In genomic region chr17:59826741-59827453, GRCh38 we compare ENCODE assay signal across 11 cellular contexts.
A peak's percentile ranks its signal among the peaks of the same experiment; 100 is the strongest.
DNase-seq lines count a peak whose midpoint lies in the region; ATAC-seq, FAIRE-seq and TF ChIP-seq lines count a peak whose summit lies in the region.
"Had no signal": no experiment of that assay in that cellular context is flagged by ENCODE, and none has a peak within 500 bp of the region (broad histone marks: within the 10 kb centered on the region; RNA-seq: fewer than 3 reads in every experiment).

No MANE protein-coding gene starts in this region.

- TF ChIP-seq CTCF in RWPE2 (IDR thresholded peaks at IDR 0.05; ENCODE audit: poor library complexity, severe bottlenecking) (no peak), endothelial cell (IDR thresholded peaks at IDR 0.05; ENCODE audit: unreplicated experiment) (no peak), spleen (IDR thresholded peaks at IDR 0.05 in 8 of 11, conservative IDR thresholded peaks at IDR 0.05 in 3 of 11) (no peak), omental fat pad (IDR thresholded peaks at IDR 0.05) (no peak)

- no peaks in the 10 kb centered on the region for H3K9me3 Mint-ChIP-seq in endothelial cell (ENCODE audit: unreplicated experiment)

- H3K27me3 ChIP-seq in RWPE2 (ENCODE audit: insufficient read depth, poor library complexity, severe bottlenecking) (no peaks in the 10 kb centered on the region), spleen (replicated peaks in 1 of 7) (no peaks in the 10 kb centered on the region)

- peak overlapping the region; percentile 44 for H3K27ac Mint-ChIP-seq in endothelial cell (ENCODE audit: unreplicated experiment)

- intact Hi-C loops in spleen (cut with DNase I; ENCODE audit: low total_unique reads), result no loop called here

- H3K4me1 Mint-ChIP-seq in endothelial cell (ENCODE audit: unreplicated experiment), result peaks cover 8% of the 10 kb centered on the region

- no peak for ATAC-seq in RWPE2 (ENCODE audit: low read depth)
- no peak for ATAC-seq in GM18870 (IDR thresholded peaks at IDR 0.05; ENCODE audit: unreplicated experiment)
- no peak for ATAC-seq in GM21737 (IDR thresholded peaks at IDR 0.05; ENCODE audit: unreplicated experiment)
- no peak for ATAC-seq in omental fat pad (ENCODE audit: low FRiP score)

- peaks cover 46% of the 10 kb centered on the region for H3K4me1 ChIP-seq in RWPE2 (ENCODE audit: insufficient read depth, poor library complexity, severe bottlenecking)
- H3K4me1 ChIP-seq in spleen, result peaks cover 29 to 77% (median 64%) of the 10 kb centered on the region in 6 donors

- no peak for DNase-seq in GM12891 (ENCODE audit: insufficient read length, low spot score)
- no peak for DNase-seq in RWPE2 (ENCODE audit: low spot score)
- no peak for DNase-seq in endothelial cell (ENCODE audit: low spot score)
- no peak for DNase-seq in spleen
- DNase-seq in NCI-H1436 treated with DMSO at 0.1 percent for 48 hours (lab: John Stamatoyannopoulos, UW), result no peak
- no peak for DNase-seq in omental fat pad (ENCODE audit: low spot score)
- DNase-seq: activated gamma-delta T cell treated with Interleukin-2 at 50 U/mL for 16 hours; NCI-H1930; stimulated activated CD4-positive, alpha-beta T cell treated with anti-CD3 and anti-CD28 coated beads, Interleukin-4, amount 100 ng/mL, for 4 hours had no signal

- peak; percentile 84 for FAIRE-seq in GM12891 (lab: Jason Lieb, UNC)

- TF ChIP-seq POLR2A in GM12891 (IDR thresholded peaks at IDR 0.05; ENCODE audit: low read depth, low read length) (no peak), spleen (IDR thresholded peaks at IDR 0.05) (no peak)

- peaks cover 2% of the 10 kb centered on the region for H3K27me3 Mint-ChIP-seq in endothelial cell (ENCODE audit: unreplicated experiment)

- peak overlapping the region; percentile 98 for H3K27ac ChIP-seq in RWPE2 (ENCODE audit: poor library complexity, severe bottlenecking)
- H3K27ac ChIP-seq in spleen, result peak overlapping the region in 7 of 8 donors; percentile 28 to 84 (median 76)

- no peak overlapping the region for H3K4me3 ChIP-seq in RWPE2 (ENCODE audit: severe bottlenecking)
- no peak overlapping the region for H3K4me3 ChIP-seq in spleen

- H3K4me3 Mint-ChIP-seq in endothelial cell (ENCODE audit: unreplicated experiment), result peak overlapping the region; percentile 44

- H3K9me3 ChIP-seq in RWPE2 (ENCODE audit: severe bottlenecking) (no peaks in the 10 kb centered on the region), spleen (no peaks in the 10 kb centered on the region)

- H3K36me3 Mint-ChIP-seq in endothelial cell (ENCODE audit: low read depth, unreplicated experiment), result peaks cover 3% of the 10 kb centered on the region

- H3K36me3 ChIP-seq in RWPE2 (ENCODE audit: low read depth) (no peaks in the 10 kb centered on the region), spleen (peaks cover 0 to 33% (median 0%) of the 10 kb centered on the region in 6 donors)

- WGBS in spleen, 5 donors, result 77 to 86% (median 84%) methylated on average over 4 of the region's 4 CpGs

TF ChIP-seq in GM12891, 5 proteins besides CTCF, POLR2A, EP300 and RAD21:
- TF ChIP-seq PAX5 (IDR thresholded peaks at IDR 0.05; ENCODE audit: insufficient read depth, low read length, severe bottlenecking) (no peak), POLR2AphosphoS5 (IDR thresholded peaks at IDR 0.05; ENCODE audit: low read depth, low read length) (no peak), SPI1 (IDR thresholded peaks at IDR 0.05; ENCODE audit: low read depth, low read length) (no peak), TAF1 (IDR thresholded peaks at IDR 0.05; ENCODE audit: low read depth, low read length) (no peak), POU2F2 (IDR thresholded peaks at IDR 0.05; ENCODE audit: low read depth, low read length) (no peak)
